Comparison of ENCODE assay signal across 8 cellular contexts in the genomic region with DNA sequence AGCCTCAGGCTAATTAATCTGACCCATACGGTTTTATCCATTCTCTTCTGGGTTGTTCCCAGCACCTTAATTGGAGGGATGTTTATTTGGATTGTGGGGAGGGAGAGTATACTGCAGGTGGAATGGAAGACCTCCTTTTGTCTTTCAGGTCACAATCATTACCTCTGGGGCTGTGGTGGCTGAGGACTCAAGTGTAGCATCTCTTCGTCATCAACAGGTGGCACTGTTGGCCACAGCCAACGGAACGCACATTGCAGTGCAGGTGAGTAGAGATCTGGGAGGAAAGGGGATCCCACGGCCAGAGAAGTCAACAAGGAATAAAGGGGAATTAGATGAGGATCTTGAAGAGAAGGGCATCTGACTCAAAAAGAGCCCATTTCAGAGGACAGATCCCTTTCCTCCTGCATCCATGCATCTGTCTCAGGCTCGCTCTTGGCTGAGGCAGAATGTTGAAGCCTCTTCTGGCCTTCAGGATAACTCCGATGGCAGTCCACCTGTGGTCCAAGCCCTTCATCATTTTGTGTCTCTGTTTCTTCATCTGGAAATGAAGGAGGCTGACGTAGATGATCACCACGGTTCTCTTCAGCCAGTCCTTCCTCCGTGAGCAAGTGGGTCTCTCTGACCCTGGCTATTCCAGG. TPM values are rescaled to one million over a fixed set of nuclear protein-coding genes. Genes with fewer than 3 reads are reported as not detected.
DNase-seq lines count a peak whose midpoint lies in the region; ATAC-seq and TF ChIP-seq lines count a peak whose summit lies in the region.

No MANE protein-coding gene starts in this region.

- no peaks in the 10 kb centered on the region for H4K20me1 ChIP-seq in Loucy (ENCODE audit: insufficient read depth, low read length, poor library complexity, severe bottlenecking)

- no peaks in the 10 kb centered on the region for H3K9me3 Mint-ChIP-seq in chondrocyte (ENCODE audit: low read depth)

- H3K9me2 ChIP-seq in Loucy (replicated peaks; ENCODE audit: low read depth, low read length): no peaks in the 10 kb centered on the region

- H2AFZ ChIP-seq in Loucy (ENCODE audit: low read length): no peak overlapping the region

- H3K36me3 ChIP-seq in Loucy (ENCODE audit: insufficient read depth, low read length) (peaks cover 17% of the 10 kb centered on the region; the same call in 1 of the 2 replicates), lower lobe of right lung (peaks cover 69% of the 10 kb centered on the region), uterus (no peaks in the 10 kb centered on the region)

- intact Hi-C loops in lower lobe of right lung (cut with DNase I) (no loop called here), uterus (cut with DNase I; ENCODE audit: low total_unique reads) (no loop called here)

- H3K4me3 ChIP-seq in Loucy (ENCODE audit: low read length, poor library complexity, severe bottlenecking): no peak overlapping the region
- no peak overlapping the region for H3K4me3 ChIP-seq in lower lobe of right lung
- no peak overlapping the region for H3K4me3 ChIP-seq in uterus

- H3K27ac Mint-ChIP-seq in chondrocyte (ENCODE audit: unreplicated experiment): no peak overlapping the region

- TF ChIP-seq CTCF in Loucy (conservative IDR thresholded peaks at IDR 0.05; ENCODE audit: low read length): peak; percentile 96
- TF ChIP-seq CTCF in chondrocyte (IDR thresholded peaks at IDR 0.05): peak; percentile 82
- peak; percentile 62 for TF ChIP-seq CTCF in lower lobe of right lung (IDR thresholded peaks at IDR 0.05)
- peak; percentile 36 to 59 (median 52) for TF ChIP-seq CTCF in uterus (IDR thresholded peaks at IDR 0.05)

- peaks cover 44% of the 10 kb centered on the region for H3K4me1 ChIP-seq in Loucy (ENCODE audit: insufficient read depth, low read length, poor library complexity, severe bottlenecking)
- peaks cover 27% of the 10 kb centered on the region for H3K4me1 ChIP-seq in lower lobe of right lung
- peaks cover 0 to 4% of the 10 kb centered on the region in 2 donors for H3K4me1 ChIP-seq in uterus

- ATAC-seq in lower lobe of right lung (peak in 1 of 2 donors; percentile 38), GM21528 (IDR thresholded peaks at IDR 0.05; ENCODE audit: low FRiP score, unreplicated experiment) (no peak)

- no peak overlapping the region for H3K27ac ChIP-seq in lower lobe of right lung
- H3K27ac ChIP-seq in uterus: no peak overlapping the region

- peaks cover 18% of the 10 kb centered on the region for H3K79me2 ChIP-seq in Loucy (ENCODE audit: insufficient read depth, low read length)

- H3K9ac ChIP-seq in Loucy (ENCODE audit: low read depth, low read length, poor library complexity, severe bottlenecking): peak overlapping the region; percentile 98

- peak; percentile 58 for DNase-seq in GM03348 (ENCODE audit: low spot score)
- DNase-seq in T-helper 9 cell: peak; percentile 36
- DNase-seq in chondrocyte (ENCODE audit: low spot score): peak; percentile 39
- no peak for DNase-seq in lower lobe of right lung
- DNase-seq in uterus: no peak
- no peak for DNase-seq in DMS79 (lab: John Stamatoyannopoulos, UW)

- no peak for TF ChIP-seq POLR2A in uterus (IDR thresholded peaks at IDR 0.05)

- peaks cover 3% of the 10 kb centered on the region for H3K4me1 Mint-ChIP-seq in chondrocyte (ENCODE audit: low read depth)

- H3K9me3 ChIP-seq in Loucy (ENCODE audit: insufficient read depth, low read depth, low read length) (no peaks in the 10 kb centered on the region), lower lobe of right lung (no peaks in the 10 kb centered on the region), uterus (no peaks in the 10 kb centered on the region)

- no peaks in the 10 kb centered on the region for H3K27me3 ChIP-seq in Loucy (ENCODE audit: insufficient read depth, low read length, poor library complexity, severe bottlenecking)
- no peaks in the 10 kb centered on the region for H3K27me3 ChIP-seq in lower lobe of right lung (ENCODE audit: low read depth)
- H3K27me3 ChIP-seq in uterus: no peaks in the 10 kb centered on the region

- no peaks in the 10 kb centered on the region for H3F3A ChIP-seq in Loucy (ENCODE audit: low read depth)

- H3K4me2 ChIP-seq in Loucy (ENCODE audit: low read depth, low read length, poor library complexity, severe bottlenecking): no peak overlapping the region

- peaks cover 23% of the 10 kb centered on the region for H3K36me3 Mint-ChIP-seq in chondrocyte (ENCODE audit: low read depth)

- H3K4me3 Mint-ChIP-seq in chondrocyte (ENCODE audit: unreplicated experiment): no peak overlapping the region

- no peaks in the 10 kb centered on the region for H3K27me3 Mint-ChIP-seq in chondrocyte (ENCODE audit: low read depth)

RNA-seq across cellular contexts. Expression of gene DEF6, which starts 3.2 kb away (rescaled TPM):
- total RNA-seq in chondrocyte (0.82 to 1.1 TPM (median 0.82 TPM) in 3 replicates), lower lobe of right lung (21.5 TPM), uterus (1 to 10 TPM in 3 of 4 donors, under 1 TPM in 1; 0.26 to 8.9 (median 3.1) TPM)

RNA-seq across cellular contexts. Expression of gene ZNF76, which starts 34.9 kb away (rescaled TPM):
- 20.3 to 28.3 TPM (median 22.1 TPM) in 3 replicates for total RNA-seq in chondrocyte
- total RNA-seq in lower lobe of right lung: 39.4 TPM
- 10 to 100 TPM; 18.9 to 56.1 (median 41.1) TPM for total RNA-seq in uterus

RNA-seq across cellular contexts. Expression of gene PPARD, which starts 47.9 kb away (rescaled TPM):
- total RNA-seq in chondrocyte (25.9 to 28.3 TPM (median 27.0 TPM) in 3 replicates), lower lobe of right lung (30.2 TPM), uterus (10 to 100 TPM in 1 of 4 donors, 1 to 10 TPM in 3; 1.5 to 26.6 (median 7.8) TPM)

Comparison
In these comparisons a context has a peak if more than half of its experiments do, and no peak if none do; other contexts are left out.
1. DNase-seq: peak in GM03348 (single experiment), T-helper 9 cell (single experiment) and chondrocyte (single experiment); none in lower lobe of right lung (single experiment), uterus (0 of 2) and DMS79 (single experiment).
2. Peak in every context shown above with its lines, with median percentiles within 50 percentile points of each other: CTCF ChIP-seq.